ENCODE assay signal across 8 cellular contexts in genomic region chr19:45164577-45165335, GRCh38. TPM values are rescaled to one million over a fixed set of nuclear protein-coding genes. Genes with fewer than 3 reads are reported as not detected.
DNase-seq lines count a peak whose midpoint lies in the region; ATAC-seq and TF ChIP-seq lines count a peak whose summit lies in the region.

No MANE protein-coding gene starts in this region.

- ATAC-seq in HG03066 (IDR thresholded peaks at IDR 0.05; ENCODE audit: low read depth, unreplicated experiment) (peak; percentile 68), T-helper 17 cell (peak; percentile 94), HG03045 (IDR thresholded peaks at IDR 0.05; ENCODE audit: unreplicated experiment) (no peak)
- peak; percentile 85 for ATAC-seq in naive thymus-derived CD4-positive, alpha-beta T cell

- peak overlapping the region; percentile 54 for H3K27ac ChIP-seq in naive thymus-derived CD4-positive, alpha-beta T cell (ENCODE audit: low read depth, low read length)

- no peaks in the 10 kb centered on the region for H3K9me3 Mint-ChIP-seq in chondrocyte (ENCODE audit: low read depth)
- H3K9me3 Mint-ChIP-seq in naive thymus-derived CD4-positive, alpha-beta T cell: no peaks in the 10 kb centered on the region

- peaks cover 9 to 18% of the 10 kb centered on the region in 2 donors for H3K4me1 ChIP-seq in naive thymus-derived CD4-positive, alpha-beta T cell (ENCODE audit: control insufficient read depth in 2 of 2, insufficient read depth in 2 of 2, low read length in 2 of 2)

- H3K9me3 ChIP-seq in T-helper 17 cell (ENCODE audit: control insufficient read depth, low read length, poor library complexity, severe bottlenecking): no peaks in the 10 kb centered on the region
- no peaks in the 10 kb centered on the region for H3K9me3 ChIP-seq in naive thymus-derived CD4-positive, alpha-beta T cell (ENCODE audit: control insufficient read depth in 2 of 3, low read length in 3 of 3)

- peak overlapping the region; percentile 74 for H3K4me3 Mint-ChIP-seq in T-helper 17 cell
- no peak overlapping the region for H3K4me3 Mint-ChIP-seq in chondrocyte (ENCODE audit: unreplicated experiment)
- peak overlapping the region in 3 of 10 donors; percentile 15 to 33 (median 28) for H3K4me3 Mint-ChIP-seq in naive thymus-derived CD4-positive, alpha-beta T cell

- H3K27ac Mint-ChIP-seq in T-helper 17 cell: peak overlapping the region; percentile 86
- no peak overlapping the region for H3K27ac Mint-ChIP-seq in chondrocyte (ENCODE audit: unreplicated experiment)
- H3K27ac Mint-ChIP-seq in naive thymus-derived CD4-positive, alpha-beta T cell: peak overlapping the region in 3 of 9 donors; percentile 8 to 76 (median 17)

- CTCF ChIA-PET in naive thymus-derived CD4-positive, alpha-beta T cell (lab: Charles Lee): no interaction called here

- no peaks in the 10 kb centered on the region for H3K27me3 ChIP-seq in naive thymus-derived CD4-positive, alpha-beta T cell (ENCODE audit: control insufficient read depth in 2 of 2, insufficient read depth in 2 of 2, low read length in 2 of 2)

- no peaks in the 10 kb centered on the region for H3K36me3 Mint-ChIP-seq in T-helper 17 cell (ENCODE audit: low read depth)
- no peaks in the 10 kb centered on the region for H3K36me3 Mint-ChIP-seq in chondrocyte (ENCODE audit: low read depth)
- no peaks in the 10 kb centered on the region for H3K36me3 Mint-ChIP-seq in naive thymus-derived CD4-positive, alpha-beta T cell

- POLR2A ChIA-PET in naive thymus-derived CD4-positive, alpha-beta T cell (lab: Charles Lee): interaction anchor here (0.8 to 3.2 kb wide), 4 partner anchors 11 to 245 kb away, joined by 3 to 12 read pairs (median 5); partner anchors contain the start of genes BLOC1S3 and TRAPPC6A

- DNase-seq in DMS153 (lab: John Stamatoyannopoulos, UW) (peak; percentile 21), DMS153 treated with DMSO at 0.1 percent for 48 hours (lab: John Stamatoyannopoulos, UW; ENCODE audit: unreplicated experiment) (no peak), T-helper 17 cell (peak; percentile 42 to 50 (median 49)), chondrocyte (ENCODE audit: low spot score) (no peak), AG08396 (ENCODE audit: low spot score) (no peak)
- DNase-seq in naive thymus-derived CD4-positive, alpha-beta T cell: peak in 7 of 9 donors; percentile 12 to 75 (median 34)

- no peak overlapping the region for H3K4me3 ChIP-seq in naive thymus-derived CD4-positive, alpha-beta T cell (ENCODE audit: low read length)

- intact Hi-C loops in naive thymus-derived CD4-positive, alpha-beta T cell (cut with micrococcal nuclease): no loop called here

- peaks cover 22% of the 10 kb centered on the region for H3K4me1 Mint-ChIP-seq in T-helper 17 cell
- peaks cover 3% of the 10 kb centered on the region for H3K4me1 Mint-ChIP-seq in chondrocyte (ENCODE audit: low read depth)
- peaks cover 6 to 34% (median 23%) of the 10 kb centered on the region in 7 donors for H3K4me1 Mint-ChIP-seq in naive thymus-derived CD4-positive, alpha-beta T cell

- peaks cover 0 to 6% (median 0%) of the 10 kb centered on the region in 3 experiments for H3K36me3 ChIP-seq in naive thymus-derived CD4-positive, alpha-beta T cell (ENCODE audit: control insufficient read depth in 2 of 3, insufficient read depth in 3 of 3, low read length in 3 of 3)

- H3K27me3 Mint-ChIP-seq in T-helper 17 cell (no peaks in the 10 kb centered on the region), chondrocyte (ENCODE audit: low read depth) (peaks cover 4% of the 10 kb centered on the region)
- H3K27me3 Mint-ChIP-seq in naive thymus-derived CD4-positive, alpha-beta T cell: no peaks in the 10 kb centered on the region

- TF ChIP-seq CTCF in chondrocyte (IDR thresholded peaks at IDR 0.05): peak; percentile 10

RNA-seq across cellular contexts. Expression of gene NKPD1, which starts 4.0 kb away (rescaled TPM):
- total RNA-seq in T-helper 17 cell (under 1 TPM; 0.57 to 0.97 TPM), chondrocyte (0.10 to 0.13 TPM in 2 of 3 replicates, not detected in the other)
- 1 to 10 TPM in 1 of 5 experiments, under 1 TPM in 4; 0.07 to 1.2 (median 0.73) TPM for total RNA-seq in naive thymus-derived CD4-positive, alpha-beta T cell
- under 1 TPM; 0.41 to 0.60 TPM for polyA plus RNA-seq in naive thymus-derived CD4-positive, alpha-beta T cell

RNA-seq across cellular contexts. Expression of gene TRAPPC6A, which starts 13.3 kb away (rescaled TPM):
- total RNA-seq in T-helper 17 cell (10 to 100 TPM; 47.5 to 61.2 TPM), chondrocyte (12.7 to 15.9 TPM (median 13.7 TPM) in 3 replicates)
- total RNA-seq in naive thymus-derived CD4-positive, alpha-beta T cell: 10 to 100 TPM; 44.6 to 61.9 (median 53.0) TPM
- 100 to 1,000 TPM; 173 to 174 TPM for polyA plus RNA-seq in naive thymus-derived CD4-positive, alpha-beta T cell

RNA-seq across cellular contexts. Expression of gene BLOC1S3, which starts 13.8 kb away (rescaled TPM):
- total RNA-seq in T-helper 17 cell: 10 to 100 TPM; 12.9 to 15.2 TPM
- total RNA-seq in chondrocyte: 15.1 to 21.0 TPM (median 17.6 TPM) in 3 replicates
- total RNA-seq in naive thymus-derived CD4-positive, alpha-beta T cell: 10 to 100 TPM; 13.7 to 24.9 (median 15.4) TPM
- 10 to 100 TPM in 1 of 2 donors, 1 to 10 TPM in 1; 6.9 to 17.4 TPM for polyA plus RNA-seq in naive thymus-derived CD4-positive, alpha-beta T cell

Comparison
In these comparisons a context has a peak if more than half of its experiments do, and no peak if none do; other contexts are left out.
1. DNase-seq: peak in DMS153 (single experiment), T-helper 17 cell (3 of 3) and naive thymus-derived CD4-positive, alpha-beta T cell (7 of 9); none in DMS153 treated with DMSO at 0.1 percent for 48 hours (single experiment), chondrocyte (single experiment) and AG08396 (single experiment).